8 cellular contexts compared by ENCODE assay signal in genomic region chr1:179876289-179876715, GRCh38. TPM values are rescaled to one million over a fixed set of nuclear protein-coding genes. Genes with fewer than 3 reads are reported as not detected.
A peak's percentile ranks its signal among the peaks of the same experiment; 100 is the strongest.
DNase-seq lines count a peak whose midpoint lies in the region; ATAC-seq and TF ChIP-seq lines count a peak whose summit lies in the region.

No MANE protein-coding gene starts in this region.

- ATAC-seq in stimulated activated naive CD8-positive, alpha-beta T cell treated with anti-CD3 and anti-CD28 coated beads, Interleukin-15, Interleukin-2, amounts not matched to agents 100 U/mL and 50 U/mL, for 24 hours, result no peak
- ATAC-seq in right lobe of liver (peak; percentile 19 to 42 (median 32)), HG02938 (IDR thresholded peaks at IDR 0.05; ENCODE audit: unreplicated experiment) (no peak)

- peaks cover 73% of the 10 kb centered on the region for H3K4me1 Mint-ChIP-seq in stimulated activated naive CD8-positive, alpha-beta T cell treated with anti-CD3 and anti-CD28 coated beads, Interleukin-15, Interleukin-2, amounts not matched to agents 100 ng/mL and 50 ng/mL, for 24 hours (ENCODE audit: low read depth)

- H3K4me1 ChIP-seq in ascending aorta (peaks cover 0 to 10% of the 10 kb centered on the region in 2 donors), right lobe of liver (peaks cover 0 to 63% (median 19%) of the 10 kb centered on the region in 4 donors)

- H3K36me3 ChIP-seq in ascending aorta, result peaks cover 0 to 11% of the 10 kb centered on the region in 2 donors
- peaks cover 0 to 11% (median 4%) of the 10 kb centered on the region in 4 donors for H3K36me3 ChIP-seq in right lobe of liver

- 22% methylated on average over 3 of the region's 3 CpGs for WGBS in right lobe of liver (ENCODE audit: insufficient coverage, low coverage, low lambda C conversion rate, missing lambda C conversion rate)

- H3K27ac ChIP-seq in ascending aorta (no peak overlapping the region), right lobe of liver (peak overlapping the region; percentile 77 to 90 (median 79))

- H3K9me3 ChIP-seq in ascending aorta (no peaks in the 10 kb centered on the region), right lobe of liver (no peaks in the 10 kb centered on the region)

- H3K4me3 ChIP-seq in ascending aorta (peak overlapping the region; percentile 55 to 85), right lobe of liver (peak overlapping the region; percentile 56 to 69 (median 60))

- peaks cover 41% of the 10 kb centered on the region for H3K36me3 Mint-ChIP-seq in stimulated activated naive CD8-positive, alpha-beta T cell treated with anti-CD3 and anti-CD28 coated beads, Interleukin-15, Interleukin-2, amounts not matched to agents 100 ng/mL and 50 ng/mL, for 24 hours (ENCODE audit: low read depth)

- no peaks in the 10 kb centered on the region for H3K9me3 Mint-ChIP-seq in stimulated activated naive CD8-positive, alpha-beta T cell treated with anti-CD3 and anti-CD28 coated beads, Interleukin-15, Interleukin-2, amounts not matched to agents 100 ng/mL and 50 ng/mL, for 24 hours

- intact Hi-C loops in ascending aorta (cut with DNase I) (no loop called here), right lobe of liver (cut with DNase I) (no loop called here)

- no peaks in the 10 kb centered on the region for H3K27me3 Mint-ChIP-seq in stimulated activated naive CD8-positive, alpha-beta T cell treated with anti-CD3 and anti-CD28 coated beads, Interleukin-15, Interleukin-2, amounts not matched to agents 100 ng/mL and 50 ng/mL, for 24 hours

- TF ChIP-seq POLR2A in right lobe of liver (IDR thresholded peaks at IDR 0.05), result peak; percentile 55

- TF ChIP-seq CTCF in ascending aorta (IDR thresholded peaks at IDR 0.05) (no peak), right lobe of liver (IDR thresholded peaks at IDR 0.05) (no peak)

- H3K4me3 Mint-ChIP-seq in stimulated activated naive CD8-positive, alpha-beta T cell treated with anti-CD3 and anti-CD28 coated beads, Interleukin-15, Interleukin-2, amounts not matched to agents 100 ng/mL and 50 ng/mL, for 24 hours, result peak overlapping the region; percentile 92

- H3K27ac Mint-ChIP-seq in stimulated activated naive CD8-positive, alpha-beta T cell treated with anti-CD3 and anti-CD28 coated beads, Interleukin-15, Interleukin-2, amounts not matched to agents 100 ng/mL and 50 ng/mL, for 24 hours, result peak overlapping the region; percentile 45

- H3K27me3 ChIP-seq in ascending aorta (no peaks in the 10 kb centered on the region), right lobe of liver (no peaks in the 10 kb centered on the region)

- no peak for DNase-seq in stimulated activated naive CD8-positive, alpha-beta T cell treated with anti-CD3 and anti-CD28 coated beads, Interleukin-15, Interleukin-2, amounts not matched to agents 100 U/mL and 50 U/mL, for 24 hours
- no peak for DNase-seq in ascending aorta (ENCODE audit: low spot score in 2 of 2)
- peak in 1 of 3 donors; percentile 52 for DNase-seq in right lobe of liver
- no peak for DNase-seq in NCI-H446 treated with DMSO at 0.1 percent for 48 hours (lab: John Stamatoyannopoulos, UW)
- no peak for DNase-seq in iPS-NIHi11 (ENCODE audit: low spot score)
- DNase-seq in 8988T, result no peak

RNA-seq across cellular contexts. Expression of gene TOR1AIP2, which starts 1.3 kb away (rescaled TPM):
- total RNA-seq in ascending aorta (12.2 TPM), right lobe of liver (100 to 1,000 TPM in 2 of 6 experiments, 10 to 100 TPM in 4; 73.3 to 140 (median 90.4) TPM)

RNA-seq across cellular contexts. Expression of gene TOR1AIP1, which starts 5.8 kb away (rescaled TPM):
- total RNA-seq in ascending aorta (46.6 TPM), right lobe of liver (10 to 100 TPM; 18.0 to 31.2 (median 23.0) TPM)

Comparison
In these comparisons a context has a peak if more than half of its experiments do, and no peak if none do; other contexts are left out.
1. ATAC-seq: peak in right lobe of liver (4 of 4); none in stimulated activated naive CD8-positive, alpha-beta T cell treated with anti-CD3 and anti-CD28 coated beads, Interleukin-15, Interleukin-2, amounts not matched to agents 100 U/mL and 50 U/mL, for 24 hours (single experiment) and HG02938 (single experiment).
2. H3K27ac ChIP-seq: peak in right lobe of liver (3 of 3); none in ascending aorta (0 of 2).